In genomic region chr2:101307950-101308431, GRCh38 we compare ENCODE assay signal across 2 cellular contexts.
A peak's percentile ranks its signal among the peaks of the same experiment; 100 is the strongest.
TF ChIP-seq lines count a peak whose summit lies in the region.

No MANE protein-coding gene starts in this region.

TF ChIP-seq in A549, 52 proteins besides CTCF, POLR2A, EP300 and RAD21 (continued from another document and continues in another):
- TF ChIP-seq, protein P1, sequence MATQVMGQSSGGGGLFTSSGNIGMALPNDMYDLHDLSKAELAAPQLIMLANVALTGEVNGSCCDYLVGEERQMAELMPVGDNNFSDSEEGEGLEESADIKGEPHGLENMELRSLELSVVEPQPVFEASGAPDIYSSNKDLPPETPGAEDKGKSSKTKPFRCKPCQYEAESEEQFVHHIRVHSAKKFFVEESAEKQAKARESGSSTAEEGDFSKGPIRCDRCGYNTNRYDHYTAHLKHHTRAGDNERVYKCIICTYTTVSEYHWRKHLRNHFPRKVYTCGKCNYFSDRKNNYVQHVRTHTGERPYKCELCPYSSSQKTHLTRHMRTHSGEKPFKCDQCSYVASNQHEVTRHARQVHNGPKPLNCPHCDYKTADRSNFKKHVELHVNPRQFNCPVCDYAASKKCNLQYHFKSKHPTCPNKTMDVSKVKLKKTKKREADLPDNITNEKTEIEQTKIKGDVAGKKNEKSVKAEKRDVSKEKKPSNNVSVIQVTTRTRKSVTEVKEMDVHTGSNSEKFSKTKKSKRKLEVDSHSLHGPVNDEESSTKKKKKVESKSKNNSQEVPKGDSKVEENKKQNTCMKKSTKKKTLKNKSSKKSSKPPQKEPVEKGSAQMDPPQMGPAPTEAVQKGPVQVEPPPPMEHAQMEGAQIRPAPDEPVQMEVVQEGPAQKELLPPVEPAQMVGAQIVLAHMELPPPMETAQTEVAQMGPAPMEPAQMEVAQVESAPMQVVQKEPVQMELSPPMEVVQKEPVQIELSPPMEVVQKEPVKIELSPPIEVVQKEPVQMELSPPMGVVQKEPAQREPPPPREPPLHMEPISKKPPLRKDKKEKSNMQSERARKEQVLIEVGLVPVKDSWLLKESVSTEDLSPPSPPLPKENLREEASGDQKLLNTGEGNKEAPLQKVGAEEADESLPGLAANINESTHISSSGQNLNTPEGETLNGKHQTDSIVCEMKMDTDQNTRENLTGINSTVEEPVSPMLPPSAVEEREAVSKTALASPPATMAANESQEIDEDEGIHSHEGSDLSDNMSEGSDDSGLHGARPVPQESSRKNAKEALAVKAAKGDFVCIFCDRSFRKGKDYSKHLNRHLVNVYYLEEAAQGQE (IDR thresholded peaks at IDR 0.05) = no peak
- no peak for TF ChIP-seq MAFK (IDR thresholded peaks at IDR 0.05; ENCODE audit: partially characterized antibody)
- TF ChIP-seq JUN (IDR thresholded peaks at IDR 0.05) = no peak
- no peak for TF ChIP-seq RFX5 (IDR thresholded peaks at IDR 0.05)
- no peak for TF ChIP-seq EHF (CRISPR knock-in tag; IDR thresholded peaks at IDR 0.05)
- peak; percentile 75; the same call in 1 of the 2 replicates for TF ChIP-seq RNF2 (IDR thresholded peaks at IDR 0.05; ENCODE audit: borderline replicate concordance, low read depth)
- no peak for TF ChIP-seq ZFP36 (IDR thresholded peaks at IDR 0.05; ENCODE audit: borderline replicate concordance, partially characterized antibody)
- no peak for TF ChIP-seq SMC3 (IDR thresholded peaks at IDR 0.05)
- TF ChIP-seq RCOR1 (IDR thresholded peaks at IDR 0.05; ENCODE audit: low read depth, low read length) = no peak
- no peak for TF ChIP-seq ESRRA (IDR thresholded peaks at IDR 0.05; ENCODE audit: borderline replicate concordance, low read length)
- 0 out of 2 replicates have a peak, but pooled peaks have one; percentile 66 for TF ChIP-seq TP53 (CRISPR knock-in tag; IDR thresholded peaks at IDR 0.05)
- no peak for TF ChIP-seq KDM1A (IDR thresholded peaks at IDR 0.05; ENCODE audit: low read depth)
- TF ChIP-seq HOXA7 (CRISPR knock-in tag; IDR thresholded peaks at IDR 0.05) = no peak
- TF ChIP-seq FOSL2 (IDR thresholded peaks at IDR 0.05) = no peak
- no peak for TF ChIP-seq FOSL2 (CRISPR knock-in tag; IDR thresholded peaks at IDR 0.05)
- TF ChIP-seq FOXS1 (CRISPR knock-in tag; IDR thresholded peaks at IDR 0.05) = no peak
- TF ChIP-seq HOXB5 (CRISPR knock-in tag; IDR thresholded peaks at IDR 0.05) = 0 out of 2 replicates have a peak, but pooled peaks have one; percentile 49
- no peak for TF ChIP-seq CHD4 (IDR thresholded peaks at IDR 0.05; ENCODE audit: borderline replicate concordance)
- TF ChIP-seq, protein P2, sequence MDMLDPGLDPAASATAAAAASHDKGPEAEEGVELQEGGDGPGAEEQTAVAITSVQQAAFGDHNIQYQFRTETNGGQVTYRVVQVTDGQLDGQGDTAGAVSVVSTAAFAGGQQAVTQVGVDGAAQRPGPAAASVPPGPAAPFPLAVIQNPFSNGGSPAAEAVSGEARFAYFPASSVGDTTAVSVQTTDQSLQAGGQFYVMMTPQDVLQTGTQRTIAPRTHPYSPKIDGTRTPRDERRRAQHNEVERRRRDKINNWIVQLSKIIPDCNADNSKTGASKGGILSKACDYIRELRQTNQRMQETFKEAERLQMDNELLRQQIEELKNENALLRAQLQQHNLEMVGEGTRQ (IDR thresholded peaks at IDR 0.05) = no peak
- peak; percentile 67; the same call in 1 of the 2 replicates for TF ChIP-seq PHF8 (IDR thresholded peaks at IDR 0.05; ENCODE audit: borderline replicate concordance, low read depth)
- no peak for TF ChIP-seq KDM5A (IDR thresholded peaks at IDR 0.05)
- no peak for TF ChIP-seq POLR2AphosphoS2 (conservative IDR thresholded peaks at IDR 0.05; ENCODE audit: low read length)
- no peak for TF ChIP-seq NR3C1 (IDR thresholded peaks at IDR 0.05)
- TF ChIP-seq, protein P3, sequence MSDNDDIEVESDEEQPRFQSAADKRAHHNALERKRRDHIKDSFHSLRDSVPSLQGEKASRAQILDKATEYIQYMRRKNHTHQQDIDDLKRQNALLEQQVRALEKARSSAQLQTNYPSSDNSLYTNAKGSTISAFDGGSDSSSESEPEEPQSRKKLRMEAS (IDR thresholded peaks at IDR 0.05) = peak; percentile 72
- TF ChIP-seq BCL3 (IDR thresholded peaks at IDR 0.05) = no peak
- TF ChIP-seq SREBF2 (IDR thresholded peaks at IDR 0.05) = no peak
- TF ChIP-seq, protein P4, sequence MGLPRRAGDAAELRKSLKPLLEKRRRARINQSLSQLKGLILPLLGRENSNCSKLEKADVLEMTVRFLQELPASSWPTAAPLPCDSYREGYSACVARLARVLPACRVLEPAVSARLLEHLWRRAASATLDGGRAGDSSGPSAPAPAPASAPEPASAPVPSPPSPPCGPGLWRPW (IDR thresholded peaks at IDR 0.05) = no peak
- no peak for TF ChIP-seq TFCP2L1 (CRISPR knock-in tag; IDR thresholded peaks at IDR 0.05)
- TF ChIP-seq CBX2 (IDR thresholded peaks at IDR 0.05; ENCODE audit: borderline replicate concordance, low read depth) = no peak
- TF ChIP-seq, protein P5, sequence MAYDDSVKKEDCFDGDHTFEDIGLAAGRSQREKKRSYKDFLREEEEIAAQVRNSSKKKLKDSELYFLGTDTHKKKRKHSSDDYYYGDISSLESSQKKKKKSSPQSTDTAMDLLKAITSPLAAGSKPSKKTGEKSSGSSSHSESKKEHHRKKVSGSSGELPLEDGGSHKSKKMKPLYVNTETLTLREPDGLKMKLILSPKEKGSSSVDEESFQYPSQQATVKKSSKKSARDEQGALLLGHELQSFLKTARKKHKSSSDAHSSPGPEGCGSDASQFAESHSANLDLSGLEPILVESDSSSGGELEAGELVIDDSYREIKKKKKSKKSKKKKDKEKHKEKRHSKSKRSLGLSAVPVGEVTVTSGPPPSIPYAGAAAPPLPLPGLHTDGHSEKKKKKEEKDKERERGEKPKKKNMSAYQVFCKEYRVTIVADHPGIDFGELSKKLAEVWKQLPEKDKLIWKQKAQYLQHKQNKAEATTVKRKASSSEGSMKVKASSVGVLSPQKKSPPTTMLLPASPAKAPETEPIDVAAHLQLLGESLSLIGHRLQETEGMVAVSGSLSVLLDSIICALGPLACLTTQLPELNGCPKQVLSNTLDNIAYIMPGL (CRISPR knock-in tag; IDR thresholded peaks at IDR 0.05; ENCODE audit: borderline replicate concordance) = peak; percentile 60; the same call in 1 of the 2 replicates
- no peak for TF ChIP-seq CHD2 (IDR thresholded peaks at IDR 0.05; ENCODE audit: low read length, partially characterized antibody)
- no peak for TF ChIP-seq ZSCAN20 (CRISPR knock-in tag; IDR thresholded peaks at IDR 0.05)

TF ChIP-seq in WTC11, 78 proteins besides CTCF, POLR2A, EP300 and RAD21 (continued from another document and continues in another):
- TF ChIP-seq, protein P6, sequence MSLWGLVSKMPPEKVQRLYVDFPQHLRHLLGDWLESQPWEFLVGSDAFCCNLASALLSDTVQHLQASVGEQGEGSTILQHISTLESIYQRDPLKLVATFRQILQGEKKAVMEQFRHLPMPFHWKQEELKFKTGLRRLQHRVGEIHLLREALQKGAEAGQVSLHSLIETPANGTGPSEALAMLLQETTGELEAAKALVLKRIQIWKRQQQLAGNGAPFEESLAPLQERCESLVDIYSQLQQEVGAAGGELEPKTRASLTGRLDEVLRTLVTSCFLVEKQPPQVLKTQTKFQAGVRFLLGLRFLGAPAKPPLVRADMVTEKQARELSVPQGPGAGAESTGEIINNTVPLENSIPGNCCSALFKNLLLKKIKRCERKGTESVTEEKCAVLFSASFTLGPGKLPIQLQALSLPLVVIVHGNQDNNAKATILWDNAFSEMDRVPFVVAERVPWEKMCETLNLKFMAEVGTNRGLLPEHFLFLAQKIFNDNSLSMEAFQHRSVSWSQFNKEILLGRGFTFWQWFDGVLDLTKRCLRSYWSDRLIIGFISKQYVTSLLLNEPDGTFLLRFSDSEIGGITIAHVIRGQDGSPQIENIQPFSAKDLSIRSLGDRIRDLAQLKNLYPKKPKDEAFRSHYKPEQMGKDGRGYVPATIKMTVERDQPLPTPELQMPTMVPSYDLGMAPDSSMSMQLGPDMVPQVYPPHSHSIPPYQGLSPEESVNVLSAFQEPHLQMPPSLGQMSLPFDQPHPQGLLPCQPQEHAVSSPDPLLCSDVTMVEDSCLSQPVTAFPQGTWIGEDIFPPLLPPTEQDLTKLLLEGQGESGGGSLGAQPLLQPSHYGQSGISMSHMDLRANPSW (CRISPR knock-in tag; conservative IDR thresholded peaks at IDR 0.05; ENCODE audit: low read depth) = no peak
- no peak for TF ChIP-seq RORB (CRISPR knock-in tag; IDR thresholded peaks at IDR 0.05)
- no peak; the same call in none of the 2 replicates for TF ChIP-seq NR1H2 (CRISPR knock-in tag; IDR thresholded peaks at IDR 0.05)
- TF ChIP-seq, protein P2 (CRISPR knock-in tag; IDR thresholded peaks at IDR 0.05) = 0 out of 2 replicates have a peak, but pooled peaks have one; percentile 5
- peak; percentile 53; the same call in 1 of the 2 replicates for TF ChIP-seq ZNF219 (CRISPR knock-in tag; IDR thresholded peaks at IDR 0.05; ENCODE audit: borderline replicate concordance)
- TF ChIP-seq ETV6 (CRISPR knock-in tag; IDR thresholded peaks at IDR 0.05) = peak; percentile 85
- peak; percentile 94 for TF ChIP-seq FOXP1 (CRISPR knock-in tag; IDR thresholded peaks at IDR 0.05; ENCODE audit: borderline replicate concordance)
- TF ChIP-seq NFATC4 (CRISPR knock-in tag; IDR thresholded peaks at IDR 0.05) = no peak
- no peak for TF ChIP-seq E2F4 (CRISPR knock-in tag; IDR thresholded peaks at IDR 0.05; ENCODE audit: borderline replicate concordance, low read depth)
- no peak for TF ChIP-seq ERG (CRISPR knock-in tag; IDR thresholded peaks at IDR 0.05)
- peak; percentile 96 for TF ChIP-seq IRF1 (CRISPR knock-in tag; IDR thresholded peaks at IDR 0.05)
- TF ChIP-seq, protein P7, sequence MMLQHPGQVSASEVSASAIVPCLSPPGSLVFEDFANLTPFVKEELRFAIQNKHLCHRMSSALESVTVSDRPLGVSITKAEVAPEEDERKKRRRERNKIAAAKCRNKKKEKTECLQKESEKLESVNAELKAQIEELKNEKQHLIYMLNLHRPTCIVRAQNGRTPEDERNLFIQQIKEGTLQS (CRISPR knock-in tag; conservative IDR thresholded peaks at IDR 0.05) = no peak
- TF ChIP-seq NR2C2 (CRISPR knock-in tag; IDR thresholded peaks at IDR 0.05) = peak; percentile 58; the same call in 1 of the 2 replicates
- no peak for TF ChIP-seq ATF6 (CRISPR knock-in tag; IDR thresholded peaks at IDR 0.05)
- TF ChIP-seq IRF2 (CRISPR knock-in tag; IDR thresholded peaks at IDR 0.05; ENCODE audit: borderline replicate concordance, low read depth) = no peak
- TF ChIP-seq EMX1 (CRISPR knock-in tag; IDR thresholded peaks at IDR 0.05) = no peak
- TF ChIP-seq CBFB (CRISPR knock-in tag; IDR thresholded peaks at IDR 0.05; ENCODE audit: low read depth) = no peak
- no peak for TF ChIP-seq JAZF1 (CRISPR knock-in tag; IDR thresholded peaks at IDR 0.05)
- TF ChIP-seq SOX15 (CRISPR knock-in tag; IDR thresholded peaks at IDR 0.05) = no peak
